1 cellular context compared by ENCODE assay signal in the genomic region with DNA sequence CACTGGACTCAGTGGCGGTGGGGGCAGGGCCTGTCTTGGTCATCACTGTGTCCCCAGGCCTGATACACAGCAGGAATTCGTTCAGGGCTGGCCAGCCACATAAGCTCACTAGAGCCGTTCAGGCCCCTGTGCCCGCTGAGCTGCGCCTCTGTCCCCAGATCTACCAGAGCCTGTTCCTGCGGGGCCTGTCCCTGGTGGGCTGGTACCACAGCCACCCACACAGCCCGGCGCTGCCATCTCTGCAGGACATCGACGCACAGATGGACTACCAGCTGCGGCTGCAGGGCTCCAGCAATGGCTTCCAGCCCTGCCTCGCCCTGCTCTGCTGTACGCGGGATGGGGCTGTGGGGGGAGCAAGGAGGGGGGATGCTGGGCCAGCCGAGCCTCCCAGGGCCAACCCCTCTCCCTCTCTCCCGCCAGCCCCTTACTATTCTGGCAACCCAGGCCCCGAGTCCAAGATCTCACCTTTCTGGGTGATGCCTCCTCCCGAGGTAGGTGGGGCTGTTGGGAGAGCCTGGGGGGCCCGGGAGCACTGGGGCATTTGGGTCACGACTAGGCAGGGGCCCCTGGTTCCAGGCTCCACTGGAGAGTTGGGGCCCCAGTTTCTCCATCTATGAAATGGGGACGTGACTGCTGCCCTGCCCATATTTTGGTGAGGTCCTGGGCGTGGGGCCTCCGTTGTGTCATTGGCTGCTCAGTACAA.
TF ChIP-seq lines count a peak whose summit lies in the region.

No MANE protein-coding gene starts in this region.

TF ChIP-seq in IMR-90, 13 proteins besides CTCF, POLR2A, EP300 and RAD21:
- TF ChIP-seq SMC3 (IDR thresholded peaks at IDR 0.05; ENCODE audit: low read depth, low read length) (no peak), RFX5 (IDR thresholded peaks at IDR 0.05; ENCODE audit: low read depth, low read length) (no peak), MAZ (IDR thresholded peaks at IDR 0.05; ENCODE audit: borderline replicate concordance, low read depth, low read length) (no peak), MXI1 (IDR thresholded peaks at IDR 0.05; ENCODE audit: borderline replicate concordance, low read depth, low read length) (no peak), CHD1 (IDR thresholded peaks at IDR 0.05; ENCODE audit: low read depth, low read length) (no peak), BHLHE40 (IDR thresholded peaks at IDR 0.05; ENCODE audit: low read depth, low read length) (no peak), RCOR1 (IDR thresholded peaks at IDR 0.05; ENCODE audit: insufficient replicate concordance, low read length) (no peak)
- TF ChIP-seq, protein P1, sequence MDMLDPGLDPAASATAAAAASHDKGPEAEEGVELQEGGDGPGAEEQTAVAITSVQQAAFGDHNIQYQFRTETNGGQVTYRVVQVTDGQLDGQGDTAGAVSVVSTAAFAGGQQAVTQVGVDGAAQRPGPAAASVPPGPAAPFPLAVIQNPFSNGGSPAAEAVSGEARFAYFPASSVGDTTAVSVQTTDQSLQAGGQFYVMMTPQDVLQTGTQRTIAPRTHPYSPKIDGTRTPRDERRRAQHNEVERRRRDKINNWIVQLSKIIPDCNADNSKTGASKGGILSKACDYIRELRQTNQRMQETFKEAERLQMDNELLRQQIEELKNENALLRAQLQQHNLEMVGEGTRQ (IDR thresholded peaks at IDR 0.05; ENCODE audit: low read depth, low read length) = no peak
